ENCODE assay signal across 29 cellular contexts in genomic region chr1:41086921-41087320, GRCh38.
"Had no signal": no experiment of that assay in that cellular context is flagged by ENCODE, and none has a peak within 500 bp of the region (broad histone marks: within the 10 kb centered on the region; RNA-seq: fewer than 3 reads in every experiment).

No MANE protein-coding gene starts in this region.

- H3K4me1 ChIP-seq: neural progenitor cell, parathyroid adenoma, psoas muscle, right lobe of liver, sigmoid colon, spleen, thyroid gland, tibial nerve, upper lobe of left lung, vagina had no signal

- ATAC-seq: naive thymus-derived CD4-positive, alpha-beta T cell; natural killer cell; psoas muscle; right cardiac atrium; right lobe of liver; stimulated activated memory B cell treated with anti-CD40 and anti-IgM and Interleukin-4, amounts not matched to agents 10 μg/mL and 1 μg/mL and 100 μg/mL, for 72 hours; stimulated activated naive CD8-positive, alpha-beta T cell treated with anti-CD3 and anti-CD28 coated beads, Interleukin-15, amount 100 ng/mL, for 72 hours; stimulated activated naive CD8-positive, alpha-beta T cell treated with anti-CD3 and anti-CD28 coated beads, Interleukin-15, Interleukin-2, amounts not matched to agents 100 U/mL and 50 U/mL, for 24 hours had no signal

- H3K36me3 ChIP-seq: ovary, right lobe of liver, thoracic aorta, thyroid gland, upper lobe of left lung, vagina had no signal

- H3K9me3 ChIP-seq: ovary, psoas muscle, right lobe of liver, sigmoid colon, spleen, thoracic aorta, thyroid gland, tibial nerve, upper lobe of left lung, vagina had no signal

- H3K27me3 ChIP-seq: neural progenitor cell, ovary, right lobe of liver, sigmoid colon, spleen, thyroid gland, tibial nerve, upper lobe of left lung, vagina had no signal

- H2AFZ ChIP-seq: neural progenitor cell, parathyroid adenoma had no signal

- H3K4me2 ChIP-seq: neural progenitor cell, smooth muscle cell had no signal

- H3K27ac ChIP-seq: neural progenitor cell, ovary, parathyroid adenoma, psoas muscle, right lobe of liver, sigmoid colon, spleen, thoracic aorta, thyroid gland, tibial nerve, upper lobe of left lung, vagina had no signal

- H3K4me3 ChIP-seq: neural progenitor cell, ovary, psoas muscle, right lobe of liver, sigmoid colon, smooth muscle cell, spleen, thoracic aorta, thyroid gland, tibial nerve, upper lobe of left lung, vagina had no signal

- DNase-seq: naive thymus-derived CD4-positive, alpha-beta T cell; natural killer cell; occipital lobe; ovary; posterior cingulate gyrus; psoas muscle; right cardiac atrium; right lobe of liver; sigmoid colon; spleen; stimulated activated CD4-positive, alpha-beta T cell treated with anti-CD3 and anti-CD28 coated beads, Interleukin-12 subunit alpha, Interleukin-12 subunit beta, amount 100 ng/mL, for 4 hours; stimulated activated CD4-positive, alpha-beta T cell treated with anti-CD3 and anti-CD28 coated beads, Interleukin-1b, Interleukin-23, amount 100 ng/mL, for 48 hours; stimulated activated CD4-positive, alpha-beta T cell treated with anti-CD3 and anti-CD28 coated beads, Interleukin-4, amount 100 ng/mL, for 1 hour; stimulated activated CD4-positive, alpha-beta T cell treated with anti-CD3 and anti-CD28 coated beads, Interleukin-4, amount 100 ng/mL, for 4 hours; stimulated activated CD8-positive, alpha-beta memory T cell treated with anti-CD3 and anti-CD28 coated beads, Interleukin-4, amount 100 ng/mL, for 48 hours; stimulated activated naive CD4-positive, alpha-beta T cell; stimulated activated naive CD8-positive, alpha-beta T cell treated with anti-CD3 and anti-CD28 coated beads, Interleukin-15, amount 100 ng/mL, for 72 hours; stimulated activated naive CD8-positive, alpha-beta T cell treated with anti-CD3 and anti-CD28 coated beads, Interleukin-15, Interleukin-2, amounts not matched to agents 100 U/mL and 50 U/mL, for 24 hours; substantia nigra; thyroid gland; upper lobe of left lung had no signal

- H3K79me2 ChIP-seq: parathyroid adenoma had no signal

- H3K9ac ChIP-seq: neural progenitor cell, parathyroid adenoma had no signal

- FAIRE-seq: urothelium cell line had no signal
